16 cellular contexts compared by ENCODE assay signal in the genomic region with DNA sequence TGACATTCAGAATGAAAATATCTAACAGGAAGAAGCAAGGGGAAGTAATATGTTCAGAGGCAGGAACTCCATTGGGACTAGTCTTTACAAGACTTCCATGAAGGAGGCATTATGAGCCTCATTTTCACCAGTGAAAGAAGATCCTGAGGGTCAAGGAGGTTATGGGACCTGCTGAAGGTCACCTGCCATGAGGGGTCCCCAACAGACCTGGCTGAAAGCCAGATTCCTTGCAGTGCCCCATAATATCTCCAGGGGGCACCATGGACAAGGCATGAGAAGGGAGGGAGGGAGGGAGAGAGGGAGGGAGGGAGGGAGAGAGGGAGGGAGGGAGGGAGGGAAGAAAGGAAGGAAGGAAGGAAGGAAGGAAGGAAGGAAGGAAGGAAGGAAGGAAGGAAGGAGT. TPM values are rescaled to one million over a fixed set of nuclear protein-coding genes. Genes with fewer than 3 reads are reported as not detected.
DNase-seq lines count a peak whose midpoint lies in the region; ATAC-seq and TF ChIP-seq lines count a peak whose summit lies in the region.
"Had no signal": no experiment of that assay in that cellular context is flagged by ENCODE, and none has a peak within 500 bp of the region (broad histone marks: within the 10 kb centered on the region; RNA-seq: fewer than 3 reads in every experiment).

No MANE protein-coding gene starts in this region.

- H3K4me2 ChIP-seq in Karpas-422 (ENCODE audit: low read depth, low read length, poor library complexity, severe bottlenecking) (no peak overlapping the region), mesendoderm (ENCODE audit: low read length) (no peak overlapping the region)

- no peak overlapping the region for H3K23ac ChIP-seq in mesendoderm (ENCODE audit: low read length)

- in situ Hi-C loops in brain microvascular endothelial cell (cut with HindIII; ENCODE audit: low pct_ligation_motif_present, low sequenced_read_pairs): no loop called here

- no peaks in the 10 kb centered on the region for H3K9me2 ChIP-seq in Karpas-422 (replicated peaks; ENCODE audit: insufficient read depth, low read length)

- peaks cover 42% of the 10 kb centered on the region for H3K4me1 Mint-ChIP-seq in activated CD4-positive, alpha-beta memory T cell treated with anti-CD3 and anti-CD28 coated beads, Interleukin-2, amount 10 ng/mL, durations not matched to agents 7 days and 5 days
- H3K4me1 Mint-ChIP-seq in T-helper 17 cell: peaks cover 5% of the 10 kb centered on the region
- H3K4me1 Mint-ChIP-seq: CD8-positive, alpha-beta memory T cell; natural killer cell had no signal

- H3K9me3 ChIP-seq in Karpas-422 (ENCODE audit: low read length): no peaks in the 10 kb centered on the region
- H3K9me3 ChIP-seq in T-helper 17 cell (ENCODE audit: control insufficient read depth, low read length, poor library complexity, severe bottlenecking): no peaks in the 10 kb centered on the region

- no peak overlapping the region for H2AK5ac ChIP-seq in mesendoderm (ENCODE audit: low read length)

- ATAC-seq in T-helper 17 cell: no peak
- ATAC-seq: natural killer cell had no signal

- no peak overlapping the region for H3K27ac Mint-ChIP-seq in activated CD4-positive, alpha-beta memory T cell treated with anti-CD3 and anti-CD28 coated beads, Interleukin-2, amount 10 ng/mL, durations not matched to agents 7 days and 5 days
- no peak overlapping the region for H3K27ac Mint-ChIP-seq in T-helper 17 cell
- H3K27ac Mint-ChIP-seq: CD8-positive, alpha-beta memory T cell; natural killer cell had no signal

- no peak overlapping the region for H2BK15ac ChIP-seq in mesendoderm (replicated peaks; ENCODE audit: low read depth)

- H3K36me3 Mint-ChIP-seq in activated CD4-positive, alpha-beta memory T cell treated with anti-CD3 and anti-CD28 coated beads, Interleukin-2, amount 10 ng/mL, durations not matched to agents 7 days and 5 days (ENCODE audit: low read depth): no peaks in the 10 kb centered on the region
- H3K36me3 Mint-ChIP-seq in T-helper 17 cell (ENCODE audit: low read depth): no peaks in the 10 kb centered on the region
- H3K36me3 Mint-ChIP-seq: CD8-positive, alpha-beta memory T cell; natural killer cell had no signal

- no peaks in the 10 kb centered on the region for H3K79me1 ChIP-seq in mesendoderm (ENCODE audit: low read length)

- H3K4me1 ChIP-seq in Karpas-422 (ENCODE audit: low read length) (no peaks in the 10 kb centered on the region), mesendoderm (ENCODE audit: control insufficient read depth, low read depth, low read length) (peaks cover 5% of the 10 kb centered on the region)

- H3K27me3 Mint-ChIP-seq in activated CD4-positive, alpha-beta memory T cell treated with anti-CD3 and anti-CD28 coated beads, Interleukin-2, amount 10 ng/mL, durations not matched to agents 7 days and 5 days: peaks cover 12% of the 10 kb centered on the region
- peaks cover under 1% of the 10 kb centered on the region for H3K27me3 Mint-ChIP-seq in T-helper 17 cell

- H3K27me3 ChIP-seq in Karpas-422 (ENCODE audit: low read length): no peaks in the 10 kb centered on the region
- no peaks in the 10 kb centered on the region for H3K27me3 ChIP-seq in brain microvascular endothelial cell (replicated peaks)
- no peaks in the 10 kb centered on the region for H3K27me3 ChIP-seq in mesendoderm (ENCODE audit: insufficient read depth, low read length, poor library complexity)

- H3K9ac ChIP-seq in Karpas-422 (ENCODE audit: low read length) (no peak overlapping the region), mesendoderm (ENCODE audit: low read length) (no peak overlapping the region)

- no peaks in the 10 kb centered on the region for H3K9me3 Mint-ChIP-seq in activated CD4-positive, alpha-beta memory T cell treated with anti-CD3 and anti-CD28 coated beads, Interleukin-2, amount 10 ng/mL, durations not matched to agents 7 days and 5 days
- H3K9me3 Mint-ChIP-seq: CD8-positive, alpha-beta memory T cell; natural killer cell had no signal

- no peak overlapping the region for H4K8ac ChIP-seq in mesendoderm (ENCODE audit: low read depth, low read length)

- H3K18ac ChIP-seq in mesendoderm (ENCODE audit: low read length): no peak overlapping the region

- POLR2A ChIA-PET in activated CD4-positive, alpha-beta memory T cell treated with anti-CD3 and anti-CD28 coated beads, Interleukin-2, amount 10 ng/mL, durations not matched to agents 7 days and 5 days (lab: Charles Lee): no interaction called here

- TF ChIP-seq CTCF in brain microvascular endothelial cell (IDR thresholded peaks at IDR 0.05; ENCODE audit: low read depth, low read length, missing control alignments): peak; percentile 32

- H2AFZ ChIP-seq in Karpas-422 (ENCODE audit: low read length): no peak overlapping the region

- DNase-seq in ELR (ENCODE audit: low read depth): peak; percentile 33
- peak; percentile 61 for DNase-seq in Karpas-422
- DNase-seq in brain microvascular endothelial cell: no peak
- peak; percentile 73 for DNase-seq in mesendoderm
- no peak for DNase-seq in activated CD4-positive, alpha-beta memory T cell treated with anti-CD3 and anti-CD28 coated beads, Interleukin-2, amount 10 ng/mL, durations not matched to agents 7 days and 5 days
- DNase-seq in stimulated activated CD4-positive, alpha-beta T cell treated with anti-CD3 and anti-CD28 coated beads, Interleukin-2, amount 100 ng/mL, for 24 hours: no peak
- no peak for DNase-seq in T-helper 17 cell
- DNase-seq: activated CD4-positive, CD25-positive, alpha-beta regulatory T cell; CD8-positive, alpha-beta memory T cell; natural killer cell; NCI-H1105; NCI-H510A had no signal

- no peak overlapping the region for H4K5ac ChIP-seq in mesendoderm (ENCODE audit: low read length)

- H3K27ac ChIP-seq in Karpas-422 (ENCODE audit: low read length) (no peak overlapping the region), brain microvascular endothelial cell (no peak overlapping the region), mesendoderm (ENCODE audit: low read depth, low read length) (no peak overlapping the region)
- H3K27ac ChIP-seq: HL-60 had no signal

- no peak overlapping the region for H3K56ac ChIP-seq in mesendoderm (ENCODE audit: low read length)

- H4K20me1 ChIP-seq in Karpas-422 (ENCODE audit: insufficient read depth, low read depth, low read length): no peaks in the 10 kb centered on the region

- H3K4ac ChIP-seq in mesendoderm (ENCODE audit: low read depth, low read length): no peak overlapping the region

- H3K79me2 ChIP-seq in Karpas-422 (ENCODE audit: low read length) (no peaks in the 10 kb centered on the region), mesendoderm (ENCODE audit: control insufficient read depth, insufficient read depth, low read length) (no peaks in the 10 kb centered on the region)

- H3K4me3 Mint-ChIP-seq in activated CD4-positive, alpha-beta memory T cell treated with anti-CD3 and anti-CD28 coated beads, Interleukin-2, amount 10 ng/mL, durations not matched to agents 7 days and 5 days: no peak overlapping the region
- H3K4me3 Mint-ChIP-seq in T-helper 17 cell: no peak overlapping the region
- H3K4me3 Mint-ChIP-seq: CD8-positive, alpha-beta memory T cell; natural killer cell had no signal

- H3K36me3 ChIP-seq in Karpas-422 (ENCODE audit: insufficient read depth, low read length) (no peaks in the 10 kb centered on the region), brain microvascular endothelial cell (replicated peaks) (no peaks in the 10 kb centered on the region), mesendoderm (ENCODE audit: control insufficient read depth, insufficient read depth, low read length) (no peaks in the 10 kb centered on the region)

- CTCF ChIA-PET in activated CD4-positive, alpha-beta memory T cell treated with anti-CD3 and anti-CD28 coated beads, Interleukin-2, amount 10 ng/mL, durations not matched to agents 7 days and 5 days (lab: Charles Lee): no interaction called here

- no peak overlapping the region for H2BK120ac ChIP-seq in mesendoderm (ENCODE audit: low read depth, low read length)

- no peak overlapping the region for H3K4me3 ChIP-seq in Karpas-422 (ENCODE audit: low read length)
- H3K4me3 ChIP-seq in brain microvascular endothelial cell (ENCODE audit: low read depth, low read length): no peak overlapping the region
- no peak overlapping the region for H3K4me3 ChIP-seq in mesendoderm (ENCODE audit: low read length)

- H2BK5ac ChIP-seq in mesendoderm (ENCODE audit: low read length): no peak overlapping the region

RNA-seq across cellular contexts. Expression of a gene that starts 27.9 kb away (rescaled TPM):
- not detected in 2 replicates for total RNA-seq in Karpas-422 (2014; rRNA removed; shearing (Covaris generic); ENCODE audit: low replicate concordance)
- polyA plus RNA-seq in mesendoderm (2013, experiment 1 of 2): 0.27 TPM
- 0.31 TPM for polyA plus RNA-seq in mesendoderm (2013, experiment 2 of 2)
- 1 to 10 TPM in 1 of 2 experiments, under 1 TPM in 1; 0.63 to 1.6 TPM for total RNA-seq in activated CD4-positive, alpha-beta memory T cell treated with anti-CD3 and anti-CD28 coated beads, Interleukin-2, amount 10 ng/mL, durations not matched to agents 7 days and 5 days
- total RNA-seq in T-helper 17 cell: under 1 TPM in 1 of 2 donors, not detected in 1; 0.16 TPM
- total RNA-seq: CD8-positive, alpha-beta memory T cell; dermis microvascular lymphatic vessel endothelial cell; frontal cortex; natural killer cell; subcutaneous adipose tissue had no signal
- polyA plus RNA-seq: CD8-positive, alpha-beta memory T cell had no signal

Comparison
In these comparisons a context has a peak if more than half of its experiments do, and no peak if none do; other contexts are left out.
1. DNase-seq: peak in ELR (single experiment), Karpas-422 (single experiment) and mesendoderm (single experiment); none in brain microvascular endothelial cell (single experiment), activated CD4-positive, alpha-beta memory T cell treated with anti-CD3 and anti-CD28 coated beads, Interleukin-2, amount 10 ng/mL, durations not matched to agents 7 days and 5 days (single experiment), stimulated activated CD4-positive, alpha-beta T cell treated with anti-CD3 and anti-CD28 coated beads, Interleukin-2, amount 100 ng/mL, for 24 hours (0 of 2) and T-helper 17 cell (0 of 3).